ENCODE assay signal across 16 cellular contexts in the genomic region with DNA sequence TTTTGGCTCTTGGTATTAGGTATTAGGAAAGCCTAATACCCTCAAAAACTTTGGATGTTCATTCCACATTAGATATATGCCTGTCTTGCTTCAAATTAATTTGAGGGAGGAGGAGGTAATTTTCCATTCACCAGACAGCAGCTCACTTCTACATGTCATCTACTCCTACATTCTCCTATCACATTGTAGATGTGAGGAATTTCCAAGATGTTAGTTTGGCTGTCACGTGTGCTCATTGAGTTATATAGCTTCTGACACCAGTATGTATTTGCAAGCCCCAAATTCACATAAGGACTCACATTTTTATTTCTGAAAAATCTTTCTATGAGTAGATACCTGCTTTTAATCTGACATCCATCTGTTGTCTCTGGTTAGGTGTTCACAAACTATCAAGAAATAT. TPM values are rescaled to one million over a fixed set of nuclear protein-coding genes. Genes with fewer than 3 reads are reported as not detected.
DNase-seq lines count a peak whose midpoint lies in the region; ATAC-seq and TF ChIP-seq lines count a peak whose summit lies in the region.
"Had no signal": no experiment of that assay in that cellular context is flagged by ENCODE, and none has a peak within 500 bp of the region (broad histone marks: within the 10 kb centered on the region; RNA-seq: fewer than 3 reads in every experiment).

No MANE protein-coding gene starts in this region.

- no peaks in the 10 kb centered on the region for H3K9me2 ChIP-seq in MM.1S (replicated peaks; ENCODE audit: insufficient read depth, low read length)

- POLR2A ChIA-PET in HEK293 (lab: Yijun Ruan, JAX): no interaction called here

- no peaks in the 10 kb centered on the region for H3K27me3 ChIP-seq in MM.1S (replicated peaks; ENCODE audit: insufficient read depth, low read length)
- H3K27me3 ChIP-seq: BLaER1 treated with 17β-estradiol and CSF1 and Interleukin-3, amounts not matched to agents 10 nM and 100 nM had no signal

- CTCF ChIA-PET in HEK293 (lab: Yijun Ruan, JAX): interaction anchor here (0.6 to 0.9 kb wide), 3 partner anchors 46 to 471 kb away, joined by 3 to 7 read pairs (median 5); no protein-coding TSS in a partner anchor

- H3K4me1 ChIP-seq in HEK293 (ENCODE audit: control insufficient read depth, insufficient read depth, low read length) (no peaks in the 10 kb centered on the region), MM.1S (ENCODE audit: low read length) (no peaks in the 10 kb centered on the region)
- H3K4me1 ChIP-seq: A549; BLaER1 treated with 17β-estradiol and CSF1 and Interleukin-3, amounts not matched to agents 10 nM and 100 nM; Caco-2 had no signal

- intact Hi-C loops in sciatic nerve (cut with DNase I): loop anchor here (10.0 kb wide), 1 partner anchor 115 kb away; no protein-coding TSS in a partner anchor

- H3K36me3 ChIP-seq in HEK293 (ENCODE audit: control insufficient read depth in 2 of 2, insufficient read depth in 1 of 2, low read length in 2 of 2) (peaks cover 8% of the 10 kb centered on the region in 2 experiments; a peak in 2 of 3 replicates), MM.1S (replicated peaks; ENCODE audit: insufficient read depth, low read length) (no peaks in the 10 kb centered on the region)

- no peaks in the 10 kb centered on the region for H3K79me2 ChIP-seq in MM.1S (ENCODE audit: low read length)

- no peaks in the 10 kb centered on the region for H3F3A ChIP-seq in MM.1S (ENCODE audit: insufficient read depth, low read length)

- no peak overlapping the region for H3K9ac ChIP-seq in MM.1S (ENCODE audit: low read length)
- H3K9ac ChIP-seq: BLaER1 treated with 17β-estradiol and CSF1 and Interleukin-3, amounts not matched to agents 10 nM and 100 nM had no signal

- H3K9me3 ChIP-seq in HEK293 (ENCODE audit: control insufficient read depth, insufficient read depth, low read depth, low read length) (no peaks in the 10 kb centered on the region), MM.1S (replicated peaks; ENCODE audit: insufficient read depth, low read length) (no peaks in the 10 kb centered on the region)
- H3K9me3 ChIP-seq: A549, Caco-2 had no signal

- H3K4me2 ChIP-seq in MM.1S (ENCODE audit: low read depth, low read length): no peak overlapping the region
- H3K4me2 ChIP-seq: A549; BLaER1 treated with 17β-estradiol and CSF1 and Interleukin-3, amounts not matched to agents 10 nM and 100 nM had no signal

- H3K4me3 ChIP-seq in HEK293 (ENCODE audit: low read depth, low read length) (no peak overlapping the region), MM.1S (ENCODE audit: low read length) (no peak overlapping the region)
- H3K4me3 ChIP-seq: A549; BLaER1 treated with 17β-estradiol and CSF1 and Interleukin-3, amounts not matched to agents 10 nM and 100 nM had no signal

- H2AFZ ChIP-seq in MM.1S (ENCODE audit: low read length): no peak overlapping the region

- peak; percentile 3 for DNase-seq in MM.1S
- DNase-seq in putamen (ENCODE audit: low spot score): peak; percentile 76
- DNase-seq in NCI-H2227 treated with DMSO at 0.1 percent for 48 hours (lab: John Stamatoyannopoulos, UW): no peak
- no peak for DNase-seq in sciatic nerve (ENCODE audit: low spot score)
- DNase-seq: AML-193; Caco-2; Calu3; CD4-positive, alpha-beta T cell; CD8-positive, alpha-beta T cell; DMS79 treated with DMSO at 0.1 percent for 48 hours; GF-D8 had no signal

- H3K27ac ChIP-seq in HEK293 (ENCODE audit: extremely low read depth, low read depth, low read length) (no peak overlapping the region), MM.1S (ENCODE audit: low read length) (no peak overlapping the region)
- H3K27ac ChIP-seq: 22Rv1; A549; BLaER1 treated with 17β-estradiol and CSF1 and Interleukin-3, amounts not matched to agents 10 nM and 100 nM; C4-2B had no signal

- TF ChIP-seq CTCF in HEK293 (tag by site-specific recombination; IDR thresholded peaks at IDR 0.05) (no peak), MM.1S (IDR thresholded peaks at IDR 0.05; ENCODE audit: low read length) (no peak)

- H4K20me1 ChIP-seq in MM.1S (ENCODE audit: insufficient read depth, low read length): no peaks in the 10 kb centered on the region
- H4K20me1 ChIP-seq: BLaER1 treated with 17β-estradiol and CSF1 and Interleukin-3, amounts not matched to agents 10 nM and 100 nM had no signal

- ATAC-seq in sciatic nerve: no peak
- ATAC-seq: A549; CD8-positive, alpha-beta T cell had no signal

TF ChIP-seq in HEK293, 187 proteins besides CTCF, POLR2A, EP300 and RAD21:
- no peak for TF ChIP-seq ZBTB6 (tag by site-specific recombination; IDR thresholded peaks at IDR 0.05)
- no peak for TF ChIP-seq ZNF777 (tag by site-specific recombination; IDR thresholded peaks at IDR 0.05; ENCODE audit: borderline replicate concordance)
- no peak for TF ChIP-seq PBX3 (CRISPR knock-in tag; IDR thresholded peaks at IDR 0.05)
- TF ChIP-seq, protein P1, sequence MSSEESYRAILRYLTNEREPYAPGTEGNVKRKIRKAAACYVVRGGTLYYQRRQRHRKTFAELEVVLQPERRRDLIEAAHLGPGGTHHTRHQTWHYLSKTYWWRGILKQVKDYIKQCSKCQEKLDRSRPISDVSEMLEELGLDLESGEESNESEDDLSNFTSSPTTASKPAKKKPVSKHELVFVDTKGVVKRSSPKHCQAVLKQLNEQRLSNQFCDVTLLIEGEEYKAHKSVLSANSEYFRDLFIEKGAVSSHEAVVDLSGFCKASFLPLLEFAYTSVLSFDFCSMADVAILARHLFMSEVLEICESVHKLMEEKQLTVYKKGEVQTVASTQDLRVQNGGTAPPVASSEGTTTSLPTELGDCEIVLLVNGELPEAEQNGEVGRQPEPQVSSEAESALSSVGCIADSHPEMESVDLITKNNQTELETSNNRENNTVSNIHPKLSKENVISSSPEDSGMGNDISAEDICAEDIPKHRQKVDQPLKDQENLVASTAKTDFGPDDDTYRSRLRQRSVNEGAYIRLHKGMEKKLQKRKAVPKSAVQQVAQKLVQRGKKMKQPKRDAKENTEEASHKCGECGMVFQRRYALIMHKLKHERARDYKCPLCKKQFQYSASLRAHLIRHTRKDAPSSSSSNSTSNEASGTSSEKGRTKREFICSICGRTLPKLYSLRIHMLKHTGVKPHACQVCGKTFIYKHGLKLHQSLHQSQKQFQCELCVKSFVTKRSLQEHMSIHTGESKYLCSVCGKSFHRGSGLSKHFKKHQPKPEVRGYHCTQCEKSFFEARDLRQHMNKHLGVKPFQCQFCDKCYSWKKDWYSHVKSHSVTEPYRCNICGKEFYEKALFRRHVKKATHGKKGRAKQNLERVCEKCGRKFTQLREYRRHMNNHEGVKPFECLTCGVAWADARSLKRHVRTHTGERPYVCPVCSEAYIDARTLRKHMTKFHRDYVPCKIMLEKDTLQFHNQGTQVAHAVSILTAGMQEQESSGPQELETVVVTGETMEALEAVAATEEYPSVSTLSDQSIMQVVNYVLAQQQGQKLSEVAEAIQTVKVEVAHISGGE (tag by site-specific recombination; conservative IDR thresholded peaks at IDR 0.05; ENCODE audit: low read depth): no peak
- peak; percentile 94 for TF ChIP-seq ZNF510 (tag by site-specific recombination; IDR thresholded peaks at IDR 0.05; ENCODE audit: insufficient replicate concordance)
- TF ChIP-seq ZNF792 (tag by site-specific recombination; IDR thresholded peaks at IDR 0.05): no peak

RNA-seq across cellular contexts. Expression of gene SMKR1, which starts 22.5 kb away (rescaled TPM):
- total RNA-seq in sciatic nerve: 0.36 TPM
- total RNA-seq: Caco-2, Calu3 had no signal

RNA-seq across cellular contexts. Expression of gene STRIP2, which starts 45.6 kb away (rescaled TPM):
- total RNA-seq in sciatic nerve: 0.62 TPM

Comparison
In these comparisons a context has a peak if more than half of its experiments do, and no peak if none do; other contexts are left out.
1. DNase-seq: peak in MM.1S (single experiment) and putamen (single experiment); none in NCI-H2227 treated with DMSO at 0.1 percent for 48 hours (single experiment) and sciatic nerve (single experiment).